Comparison of ENCODE assay signal across 9 cellular contexts in the genomic region with DNA sequence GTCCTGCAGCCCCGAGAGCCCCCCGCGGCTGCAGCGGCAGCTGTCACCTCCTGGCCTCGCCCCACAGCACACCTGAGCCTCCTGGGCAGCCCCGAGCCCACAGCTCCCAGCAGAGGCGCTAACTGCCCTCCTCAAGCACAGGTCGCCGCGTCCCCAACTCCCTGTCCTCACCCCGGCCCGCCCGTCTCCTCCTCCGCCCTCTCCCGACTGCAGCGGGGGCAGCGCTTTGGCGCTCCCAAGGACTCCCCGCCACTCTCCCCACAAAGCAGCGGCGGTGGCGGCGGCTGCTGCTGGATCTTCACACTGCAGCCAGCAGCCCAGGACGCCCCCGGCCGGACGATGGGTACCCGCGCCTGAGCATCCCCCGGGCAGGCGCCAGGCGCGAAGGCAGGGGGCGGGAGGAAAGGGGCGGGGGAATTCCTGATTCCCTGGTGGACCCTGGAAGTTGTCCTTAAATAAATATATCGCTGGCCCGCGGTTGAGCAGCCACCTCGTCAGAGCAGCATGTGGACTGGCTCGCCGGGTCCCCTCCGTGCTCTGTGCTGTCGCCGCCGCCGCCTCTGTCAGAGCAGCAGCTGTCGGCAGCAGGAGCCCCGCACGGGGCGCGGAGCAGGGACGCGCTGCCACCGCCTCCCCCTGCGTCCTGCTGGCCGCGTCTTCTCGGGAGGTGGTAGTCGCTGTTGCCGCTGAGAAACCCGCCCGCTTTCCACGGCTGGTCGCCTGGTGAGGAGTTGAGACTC. TPM values are rescaled to one million over a fixed set of nuclear protein-coding genes. Genes with fewer than 3 reads are reported as not detected.
DNase-seq lines count a peak whose midpoint lies in the region; ATAC-seq and TF ChIP-seq lines count a peak whose summit lies in the region.
"Had no signal": no experiment of that assay in that cellular context is flagged by ENCODE, and none has a peak within 500 bp of the region (broad histone marks: within the 10 kb centered on the region; RNA-seq: fewer than 3 reads in every experiment).

A gene (plus strand): TSS at position 485 of the 740 bp plus-strand sequence. CDS start 277 bp downstream, outside the sequence.

- TF ChIP-seq CTCF in left ventricle myocardium inferior (IDR thresholded peaks at IDR 0.05; ENCODE audit: borderline replicate concordance) (no peak), retinal pigment epithelial cell (conservative IDR thresholded peaks at IDR 0.05; ENCODE audit: low read depth, low read length) (no peak)

- DNase-seq in SK-N-DZ (ENCODE audit: low spot score) (peak; percentile 42), left ventricle myocardium inferior (peak; percentile 15), retinal pigment epithelial cell (ENCODE audit: low read depth) (no peak), dedifferentiated amniotic fluid mesenchymal stem cell (ENCODE audit: extremely low spot score) (no peak), DMS114 treated with DMSO at 0.1 percent for 48 hours (lab: John Stamatoyannopoulos, UW; ENCODE audit: unreplicated experiment) (no peak)

- no peaks in the 10 kb centered on the region for H3K9me3 ChIP-seq in left ventricle myocardium inferior (replicated peaks)

- ATAC-seq in GM18907 (IDR thresholded peaks at IDR 0.05; ENCODE audit: unreplicated experiment) (peak; percentile 35), HG03520 (IDR thresholded peaks at IDR 0.05; ENCODE audit: unreplicated experiment) (no peak), GM21717 (IDR thresholded peaks at IDR 0.05; ENCODE audit: unreplicated experiment) (no peak)

- intact Hi-C loops in left ventricle myocardium inferior (cut with micrococcal nuclease): no loop called here

- H3K4me3 ChIP-seq in left ventricle myocardium inferior: peak within 1 kb of the TSS; percentile 63
- peak within 1 kb of the TSS; percentile 51 for H3K4me3 ChIP-seq in retinal pigment epithelial cell (ENCODE audit: low read length)

- peaks cover 91% of the 10 kb centered on the region for H3K27me3 ChIP-seq in left ventricle myocardium inferior (ENCODE audit: low read depth)

- H3K36me3 ChIP-seq in left ventricle myocardium inferior: no peaks in the 10 kb centered on the region

- no peak within 1 kb of the TSS for H3K27ac ChIP-seq in left ventricle myocardium inferior (replicated peaks)

- H3K4me1 ChIP-seq in left ventricle myocardium inferior: peaks cover 19% of the 10 kb centered on the region

RNA-seq across cellular contexts. Expression of the gene that starts here (rescaled TPM):
- not detected in 2 replicates for polyA plus RNA-seq in SK-N-DZ (2014; cell fraction: cytosol; rRNA removed)
- not detected in 2 replicates for polyA plus RNA-seq in SK-N-DZ (2014; cell fraction: nucleus; rRNA removed)
- not detected for total RNA-seq in left ventricle myocardium inferior
- total RNA-seq: renal cortical epithelial cell had no signal

Comparison
In these comparisons a context has a peak if more than half of its experiments do, and no peak if none do; other contexts are left out.
1. Peak in DNase-seq and H3K4me3 ChIP-seq in left ventricle myocardium inferior; RNA of the gene not detected or under 1 TPM.